11 cellular contexts compared by ENCODE assay signal in genomic region chr9:78131969-78132687, GRCh38.
DNase-seq lines count a peak whose midpoint lies in the region; ATAC-seq and TF ChIP-seq lines count a peak whose summit lies in the region.
"Had no signal": no experiment of that assay in that cellular context is flagged by ENCODE, and none has a peak within 500 bp of the region (broad histone marks: within the 10 kb centered on the region; RNA-seq: fewer than 3 reads in every experiment).

No MANE protein-coding gene starts in this region.

- no peaks in the 10 kb centered on the region for H3K9me3 ChIP-seq in CD4-positive, alpha-beta T cell (ENCODE audit: control insufficient read depth, low read length)
- H3K9me3 ChIP-seq: psoas muscle, tibial nerve had no signal

- peak overlapping the region; percentile 81 for H3K4me3 Mint-ChIP-seq in CD4-positive, alpha-beta T cell

- peaks cover 4% of the 10 kb centered on the region for H3K36me3 Mint-ChIP-seq in CD4-positive, alpha-beta T cell (ENCODE audit: low read depth)

- peaks cover 3% of the 10 kb centered on the region for H3K27me3 ChIP-seq in CD4-positive, alpha-beta T cell (ENCODE audit: control insufficient read depth, insufficient read depth, low read length)
- H3K27me3 ChIP-seq: tibial nerve had no signal

- ATAC-seq in CD4-positive, alpha-beta T cell (ENCODE audit: poor library complexity) = no peak
- ATAC-seq in GM21381 (IDR thresholded peaks at IDR 0.05; ENCODE audit: unreplicated experiment) (no peak), HG03039 (IDR thresholded peaks at IDR 0.05; ENCODE audit: unreplicated experiment) (no peak)
- ATAC-seq: psoas muscle had no signal

- H3K4me1 Mint-ChIP-seq in CD4-positive, alpha-beta T cell (ENCODE audit: low read depth) = peaks cover 14% of the 10 kb centered on the region

- intact Hi-C loops in CD4-positive, alpha-beta T cell (cut with DNase I, micrococcal nuclease) = no loop called here

- TF ChIP-seq CTCF in CD4-positive, alpha-beta T cell (IDR thresholded peaks at IDR 0.05) = no peak
- no peak for TF ChIP-seq CTCF in RWPE1 (conservative IDR thresholded peaks at IDR 0.05; ENCODE audit: low read depth)

- CTCF ChIA-PET in CD4-positive, alpha-beta T cell (lab: Charles Lee) = no interaction called here
- CTCF ChIA-PET in RWPE1 (lab: Yijun Ruan, JAX) = interaction anchor here (0.6 to 1.0 kb wide), 4 partner anchors 9 to 362 kb away, joined by 3 read pairs; no protein-coding TSS in a partner anchor

- H3K27ac ChIP-seq in CD4-positive, alpha-beta T cell (ENCODE audit: low read depth, low read length) = no peak overlapping the region
- no peak overlapping the region for H3K27ac ChIP-seq in RWPE1
- H3K27ac ChIP-seq: psoas muscle, tibial nerve had no signal

- POLR2A ChIA-PET in CD4-positive, alpha-beta T cell (lab: Charles Lee) = interaction anchor here (0.7 to 1.6 kb wide), 2 partner anchors 13 to 69 kb away, joined by 3 to 6 read pairs; no protein-coding TSS in a partner anchor
- POLR2A ChIA-PET in RWPE1 (lab: Yijun Ruan, JAX; ENCODE audit: low non-redundant PET) = no interaction called here

- no peak for DNase-seq in CD4-positive, alpha-beta T cell
- peak; percentile 59 for DNase-seq in KG1 (lab: John Stamatoyannopoulos, UW)
- DNase-seq in amniotic stem cell (lab: John Stamatoyannopoulos, UW) = peak; percentile 2
- peak; percentile 43 for DNase-seq in midbrain (lab: John Stamatoyannopoulos, UW)
- DNase-seq in CD1c-positive myeloid dendritic cell (ENCODE audit: extremely low spot score) = no peak
- DNase-seq in RWPE1 (ENCODE audit: low spot score) = no peak
- DNase-seq: NCI-H187, psoas muscle had no signal

- peak overlapping the region; percentile 64 for H3K27ac Mint-ChIP-seq in CD4-positive, alpha-beta T cell

- peaks cover 6% of the 10 kb centered on the region for H3K9me3 Mint-ChIP-seq in CD4-positive, alpha-beta T cell

- peaks cover 4% of the 10 kb centered on the region for H3K27me3 Mint-ChIP-seq in CD4-positive, alpha-beta T cell

Comparison
In these comparisons a context has a peak if more than half of its experiments do, and no peak if none do; other contexts are left out.
1. DNase-seq: peak in KG1 (single experiment), amniotic stem cell (single experiment) and midbrain (single experiment); none in CD4-positive, alpha-beta T cell (0 of 10), CD1c-positive myeloid dendritic cell (single experiment) and RWPE1 (single experiment).